In genomic region chr15:22774663-22775062, GRCh38 we compare ENCODE assay signal across 8 cellular contexts.
DNase-seq lines count a peak whose midpoint lies in the region; ATAC-seq lines count a peak whose summit lies in the region.
"Not testable (repeated sequence)": the region's sequence is repeated elsewhere in the genome, so short reads cannot be mapped to it uniquely, and the experiment has no call there.

No MANE protein-coding gene starts in this region.

- H3K9me3 Mint-ChIP-seq in activated naive CD8-positive, alpha-beta T cell treated with anti-CD3 and anti-CD28 coated beads, Interleukin-2, amount 50 U/mL, for 24 hours = not testable (repeated sequence)

- ATAC-seq in GM18502 (IDR thresholded peaks at IDR 0.05; ENCODE audit: poor library complexity, unreplicated experiment) (peak; percentile 99), GM19035 (IDR thresholded peaks at IDR 0.05; ENCODE audit: unreplicated experiment) (peak; percentile 95), GM21390 (IDR thresholded peaks at IDR 0.05; ENCODE audit: unreplicated experiment) (peak; percentile 97), HG02610 (IDR thresholded peaks at IDR 0.05; ENCODE audit: unreplicated experiment) (peak; percentile 96), HG03045 (IDR thresholded peaks at IDR 0.05; ENCODE audit: unreplicated experiment) (peak; percentile 91), HG03439 (IDR thresholded peaks at IDR 0.05; ENCODE audit: unreplicated experiment) (peak; percentile 86)
- ATAC-seq in activated CD4-positive, CD25-positive, alpha-beta regulatory T cell treated with anti-CD3 and anti-CD28 coated beads, Interleukin-2, amount 50 U/mL, for 24 hours = peak; percentile 70 to 86
- peak; percentile 82 for ATAC-seq in activated naive CD8-positive, alpha-beta T cell treated with anti-CD3 and anti-CD28 coated beads, Interleukin-2, amount 50 U/mL, for 24 hours

- H3K4me1 Mint-ChIP-seq in activated naive CD8-positive, alpha-beta T cell treated with anti-CD3 and anti-CD28 coated beads, Interleukin-2, amount 50 U/mL, for 24 hours = peaks cover 33% of the 10 kb centered on the region

- not testable (repeated sequence) for H3K27me3 Mint-ChIP-seq in activated naive CD8-positive, alpha-beta T cell treated with anti-CD3 and anti-CD28 coated beads, Interleukin-2, amount 50 U/mL, for 24 hours

- not testable (repeated sequence) for H3K4me3 Mint-ChIP-seq in activated naive CD8-positive, alpha-beta T cell treated with anti-CD3 and anti-CD28 coated beads, Interleukin-2, amount 50 U/mL, for 24 hours

- DNase-seq in activated naive CD8-positive, alpha-beta T cell treated with anti-CD3 and anti-CD28 coated beads, Interleukin-2, amount 50 U/mL, for 24 hours = not testable (repeated sequence)

- H3K27ac Mint-ChIP-seq in activated naive CD8-positive, alpha-beta T cell treated with anti-CD3 and anti-CD28 coated beads, Interleukin-2, amount 50 U/mL, for 24 hours = not testable (repeated sequence)

- H3K36me3 Mint-ChIP-seq in activated naive CD8-positive, alpha-beta T cell treated with anti-CD3 and anti-CD28 coated beads, Interleukin-2, amount 50 U/mL, for 24 hours (ENCODE audit: low read depth) = not testable (repeated sequence)
